Comparison of ENCODE assay signal across 1 cellular context in the genomic region with DNA sequence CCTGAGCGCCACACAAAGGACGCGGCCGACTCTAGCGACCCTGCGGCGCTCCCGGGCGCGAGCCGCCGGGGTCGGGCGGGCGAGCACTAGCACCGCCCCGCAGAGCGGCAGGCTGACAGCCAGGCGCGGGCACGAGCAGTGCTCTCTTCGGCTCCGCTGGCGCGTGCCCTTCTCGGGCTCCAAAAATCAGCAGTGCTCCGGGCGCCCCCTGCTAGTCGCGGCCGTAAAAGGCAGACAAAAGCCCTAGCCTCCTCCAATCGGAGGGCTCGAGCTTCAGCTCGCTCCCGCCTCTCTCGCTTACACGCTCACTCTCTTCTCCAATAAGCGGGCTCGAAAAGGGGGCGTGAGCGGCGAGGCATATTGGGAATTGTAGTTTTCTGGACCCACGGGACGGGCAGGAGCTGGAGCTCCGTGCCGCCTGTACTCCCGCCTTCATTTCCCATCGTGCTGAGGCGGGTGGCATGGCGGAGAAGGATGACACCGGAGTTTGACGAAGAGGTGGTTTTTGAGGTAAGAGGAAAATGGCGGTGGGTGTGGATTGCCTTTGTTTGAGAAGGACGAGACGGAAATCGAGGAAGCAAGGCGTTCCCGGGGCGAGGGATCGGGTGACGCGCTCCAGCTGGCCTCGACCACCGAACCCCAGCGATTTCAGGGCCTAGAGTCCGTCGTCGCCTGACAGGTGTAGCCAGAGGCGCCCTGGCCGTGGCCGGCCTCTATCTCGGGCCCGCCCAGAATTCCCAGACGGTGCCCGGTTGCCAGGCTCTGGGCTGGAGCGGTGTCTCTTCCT.
A peak's percentile ranks its signal among the peaks of the same experiment; 100 is the strongest.
TF ChIP-seq lines count a peak whose summit lies in the region.

Gene FGD6 (minus strand): TSS at position 91 of the 787 bp plus-strand sequence. CDS start 227 bp downstream, outside the sequence.
A gene with protein sequence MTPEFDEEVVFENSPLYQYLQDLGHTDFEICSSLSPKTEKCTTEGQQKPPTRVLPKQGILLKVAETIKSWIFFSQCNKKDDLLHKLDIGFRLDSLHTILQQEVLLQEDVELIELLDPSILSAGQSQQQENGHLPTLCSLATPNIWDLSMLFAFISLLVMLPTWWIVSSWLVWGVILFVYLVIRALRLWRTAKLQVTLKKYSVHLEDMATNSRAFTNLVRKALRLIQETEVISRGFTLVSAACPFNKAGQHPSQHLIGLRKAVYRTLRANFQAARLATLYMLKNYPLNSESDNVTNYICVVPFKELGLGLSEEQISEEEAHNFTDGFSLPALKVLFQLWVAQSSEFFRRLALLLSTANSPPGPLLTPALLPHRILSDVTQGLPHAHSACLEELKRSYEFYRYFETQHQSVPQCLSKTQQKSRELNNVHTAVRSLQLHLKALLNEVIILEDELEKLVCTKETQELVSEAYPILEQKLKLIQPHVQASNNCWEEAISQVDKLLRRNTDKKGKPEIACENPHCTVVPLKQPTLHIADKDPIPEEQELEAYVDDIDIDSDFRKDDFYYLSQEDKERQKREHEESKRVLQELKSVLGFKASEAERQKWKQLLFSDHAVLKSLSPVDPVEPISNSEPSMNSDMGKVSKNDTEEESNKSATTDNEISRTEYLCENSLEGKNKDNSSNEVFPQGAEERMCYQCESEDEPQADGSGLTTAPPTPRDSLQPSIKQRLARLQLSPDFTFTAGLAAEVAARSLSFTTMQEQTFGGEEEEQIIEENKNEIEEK (plus strand): TSS at position 431 of the 787 bp plus-strand sequence. CDS start 44 bp downstream, at position 475.

TF ChIP-seq in WTC11, 78 proteins besides CTCF, POLR2A, EP300 and RAD21 (continued from another document and continues in another):
- TF ChIP-seq, protein P1, sequence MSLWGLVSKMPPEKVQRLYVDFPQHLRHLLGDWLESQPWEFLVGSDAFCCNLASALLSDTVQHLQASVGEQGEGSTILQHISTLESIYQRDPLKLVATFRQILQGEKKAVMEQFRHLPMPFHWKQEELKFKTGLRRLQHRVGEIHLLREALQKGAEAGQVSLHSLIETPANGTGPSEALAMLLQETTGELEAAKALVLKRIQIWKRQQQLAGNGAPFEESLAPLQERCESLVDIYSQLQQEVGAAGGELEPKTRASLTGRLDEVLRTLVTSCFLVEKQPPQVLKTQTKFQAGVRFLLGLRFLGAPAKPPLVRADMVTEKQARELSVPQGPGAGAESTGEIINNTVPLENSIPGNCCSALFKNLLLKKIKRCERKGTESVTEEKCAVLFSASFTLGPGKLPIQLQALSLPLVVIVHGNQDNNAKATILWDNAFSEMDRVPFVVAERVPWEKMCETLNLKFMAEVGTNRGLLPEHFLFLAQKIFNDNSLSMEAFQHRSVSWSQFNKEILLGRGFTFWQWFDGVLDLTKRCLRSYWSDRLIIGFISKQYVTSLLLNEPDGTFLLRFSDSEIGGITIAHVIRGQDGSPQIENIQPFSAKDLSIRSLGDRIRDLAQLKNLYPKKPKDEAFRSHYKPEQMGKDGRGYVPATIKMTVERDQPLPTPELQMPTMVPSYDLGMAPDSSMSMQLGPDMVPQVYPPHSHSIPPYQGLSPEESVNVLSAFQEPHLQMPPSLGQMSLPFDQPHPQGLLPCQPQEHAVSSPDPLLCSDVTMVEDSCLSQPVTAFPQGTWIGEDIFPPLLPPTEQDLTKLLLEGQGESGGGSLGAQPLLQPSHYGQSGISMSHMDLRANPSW (CRISPR knock-in tag; conservative IDR thresholded peaks at IDR 0.05; ENCODE audit: low read depth): no peak
- TF ChIP-seq NR2C2 (CRISPR knock-in tag; IDR thresholded peaks at IDR 0.05) (no peak), IRF2 (CRISPR knock-in tag; IDR thresholded peaks at IDR 0.05; ENCODE audit: borderline replicate concordance, low read depth) (no peak), GABPB1 (CRISPR knock-in tag; IDR thresholded peaks at IDR 0.05) (no peak; the same call in 1 of the 2 replicates), RORB (CRISPR knock-in tag; IDR thresholded peaks at IDR 0.05) (no peak), HMGA2 (CRISPR knock-in tag; IDR thresholded peaks at IDR 0.05) (no peak), NFE2L1 (CRISPR knock-in tag; IDR thresholded peaks at IDR 0.05) (peak; percentile 81), MAX (CRISPR knock-in tag; IDR thresholded peaks at IDR 0.05) (peak; percentile 89), NR1H2 (CRISPR knock-in tag; IDR thresholded peaks at IDR 0.05) (no peak), USF1 (CRISPR knock-in tag; IDR thresholded peaks at IDR 0.05) (peak; percentile 70; the same call in 1 of the 2 replicates), FOXK1 (CRISPR knock-in tag; IDR thresholded peaks at IDR 0.05) (0 out of 2 replicates have a peak, but pooled peaks have one; percentile 18), ATF3 (CRISPR knock-in tag; conservative IDR thresholded peaks at IDR 0.05) (no peak), ELF4 (CRISPR knock-in tag; IDR thresholded peaks at IDR 0.05; ENCODE audit: low read depth) (no peak), CREB1 (CRISPR knock-in tag; IDR thresholded peaks at IDR 0.05) (no peak; the same call in 1 of the 2 replicates), SMAD4 (CRISPR knock-in tag; IDR thresholded peaks at IDR 0.05) (no peak), ARID4B (CRISPR knock-in tag; IDR thresholded peaks at IDR 0.05; ENCODE audit: borderline replicate concordance) (peak; percentile 67; the same call in 1 of the 2 replicates), EMX1 (CRISPR knock-in tag; IDR thresholded peaks at IDR 0.05) (no peak), HMGXB4 (CRISPR knock-in tag; IDR thresholded peaks at IDR 0.05) (peak; percentile 94), ZMAT4 (CRISPR knock-in tag; IDR thresholded peaks at IDR 0.05) (no peak), KAT7 (CRISPR knock-in tag; IDR thresholded peaks at IDR 0.05; ENCODE audit: borderline replicate concordance) (0 out of 2 replicates have a peak, but pooled peaks have one; percentile 82), FOXJ3 (CRISPR knock-in tag; IDR thresholded peaks at IDR 0.05; ENCODE audit: borderline replicate concordance) (no peak), NFATC4 (CRISPR knock-in tag; IDR thresholded peaks at IDR 0.05) (no peak), ETV6 (CRISPR knock-in tag; IDR thresholded peaks at IDR 0.05) (peak; percentile 2; the same call in 1 of the 2 replicates), RELA (CRISPR knock-in tag; IDR thresholded peaks at IDR 0.05; ENCODE audit: borderline replicate concordance) (no peak), ZNF317 (CRISPR knock-in tag; IDR thresholded peaks at IDR 0.05; ENCODE audit: borderline replicate concordance, low read depth) (peak; percentile 36; the same call in 1 of the 2 replicates), NFYB (CRISPR knock-in tag; conservative IDR thresholded peaks at IDR 0.05; ENCODE audit: low read depth) (peak; percentile 91)
- TF ChIP-seq, protein P2, sequence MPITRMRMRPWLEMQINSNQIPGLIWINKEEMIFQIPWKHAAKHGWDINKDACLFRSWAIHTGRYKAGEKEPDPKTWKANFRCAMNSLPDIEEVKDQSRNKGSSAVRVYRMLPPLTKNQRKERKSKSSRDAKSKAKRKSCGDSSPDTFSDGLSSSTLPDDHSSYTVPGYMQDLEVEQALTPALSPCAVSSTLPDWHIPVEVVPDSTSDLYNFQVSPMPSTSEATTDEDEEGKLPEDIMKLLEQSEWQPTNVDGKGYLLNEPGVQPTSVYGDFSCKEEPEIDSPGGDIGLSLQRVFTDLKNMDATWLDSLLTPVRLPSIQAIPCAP (CRISPR knock-in tag; IDR thresholded peaks at IDR 0.05): no peak
- TF ChIP-seq, protein P3, sequence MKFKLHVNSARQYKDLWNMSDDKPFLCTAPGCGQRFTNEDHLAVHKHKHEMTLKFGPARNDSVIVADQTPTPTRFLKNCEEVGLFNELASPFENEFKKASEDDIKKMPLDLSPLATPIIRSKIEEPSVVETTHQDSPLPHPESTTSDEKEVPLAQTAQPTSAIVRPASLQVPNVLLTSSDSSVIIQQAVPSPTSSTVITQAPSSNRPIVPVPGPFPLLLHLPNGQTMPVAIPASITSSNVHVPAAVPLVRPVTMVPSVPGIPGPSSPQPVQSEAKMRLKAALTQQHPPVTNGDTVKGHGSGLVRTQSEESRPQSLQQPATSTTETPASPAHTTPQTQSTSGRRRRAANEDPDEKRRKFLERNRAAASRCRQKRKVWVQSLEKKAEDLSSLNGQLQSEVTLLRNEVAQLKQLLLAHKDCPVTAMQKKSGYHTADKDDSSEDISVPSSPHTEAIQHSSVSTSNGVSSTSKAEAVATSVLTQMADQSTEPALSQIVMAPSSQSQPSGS (CRISPR knock-in tag; IDR thresholded peaks at IDR 0.05; ENCODE audit: borderline replicate concordance, low read depth): no peak
- TF ChIP-seq, protein P4, sequence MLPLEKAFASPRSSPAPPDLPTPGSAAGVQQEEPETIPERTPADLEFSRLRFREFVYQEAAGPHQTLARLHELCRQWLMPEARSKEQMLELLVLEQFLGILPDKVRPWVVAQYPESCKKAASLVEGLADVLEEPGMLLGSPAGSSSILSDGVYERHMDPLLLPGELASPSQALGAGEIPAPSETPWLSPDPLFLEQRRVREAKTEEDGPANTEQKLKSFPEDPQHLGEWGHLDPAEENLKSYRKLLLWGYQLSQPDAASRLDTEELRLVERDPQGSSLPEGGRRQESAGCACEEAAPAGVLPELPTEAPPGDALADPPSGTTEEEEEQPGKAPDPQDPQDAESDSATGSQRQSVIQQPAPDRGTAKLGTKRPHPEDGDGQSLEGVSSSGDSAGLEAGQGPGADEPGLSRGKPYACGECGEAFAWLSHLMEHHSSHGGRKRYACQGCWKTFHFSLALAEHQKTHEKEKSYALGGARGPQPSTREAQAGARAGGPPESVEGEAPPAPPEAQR (CRISPR knock-in tag; IDR thresholded peaks at IDR 0.05): no peak
- TF ChIP-seq, protein P5, sequence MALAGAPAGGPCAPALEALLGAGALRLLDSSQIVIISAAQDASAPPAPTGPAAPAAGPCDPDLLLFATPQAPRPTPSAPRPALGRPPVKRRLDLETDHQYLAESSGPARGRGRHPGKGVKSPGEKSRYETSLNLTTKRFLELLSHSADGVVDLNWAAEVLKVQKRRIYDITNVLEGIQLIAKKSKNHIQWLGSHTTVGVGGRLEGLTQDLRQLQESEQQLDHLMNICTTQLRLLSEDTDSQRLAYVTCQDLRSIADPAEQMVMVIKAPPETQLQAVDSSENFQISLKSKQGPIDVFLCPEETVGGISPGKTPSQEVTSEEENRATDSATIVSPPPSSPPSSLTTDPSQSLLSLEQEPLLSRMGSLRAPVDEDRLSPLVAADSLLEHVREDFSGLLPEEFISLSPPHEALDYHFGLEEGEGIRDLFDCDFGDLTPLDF (CRISPR knock-in tag; IDR thresholded peaks at IDR 0.05): 0 out of 2 replicates have a peak, but pooled peaks have one; percentile 44
- TF ChIP-seq, protein P6, sequence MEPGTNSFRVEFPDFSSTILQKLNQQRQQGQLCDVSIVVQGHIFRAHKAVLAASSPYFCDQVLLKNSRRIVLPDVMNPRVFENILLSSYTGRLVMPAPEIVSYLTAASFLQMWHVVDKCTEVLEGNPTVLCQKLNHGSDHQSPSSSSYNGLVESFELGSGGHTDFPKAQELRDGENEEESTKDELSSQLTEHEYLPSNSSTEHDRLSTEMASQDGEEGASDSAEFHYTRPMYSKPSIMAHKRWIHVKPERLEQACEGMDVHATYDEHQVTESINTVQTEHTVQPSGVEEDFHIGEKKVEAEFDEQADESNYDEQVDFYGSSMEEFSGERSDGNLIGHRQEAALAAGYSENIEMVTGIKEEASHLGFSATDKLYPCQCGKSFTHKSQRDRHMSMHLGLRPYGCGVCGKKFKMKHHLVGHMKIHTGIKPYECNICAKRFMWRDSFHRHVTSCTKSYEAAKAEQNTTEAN (CRISPR knock-in tag; IDR thresholded peaks at IDR 0.05): no peak
